In the genomic region with DNA sequence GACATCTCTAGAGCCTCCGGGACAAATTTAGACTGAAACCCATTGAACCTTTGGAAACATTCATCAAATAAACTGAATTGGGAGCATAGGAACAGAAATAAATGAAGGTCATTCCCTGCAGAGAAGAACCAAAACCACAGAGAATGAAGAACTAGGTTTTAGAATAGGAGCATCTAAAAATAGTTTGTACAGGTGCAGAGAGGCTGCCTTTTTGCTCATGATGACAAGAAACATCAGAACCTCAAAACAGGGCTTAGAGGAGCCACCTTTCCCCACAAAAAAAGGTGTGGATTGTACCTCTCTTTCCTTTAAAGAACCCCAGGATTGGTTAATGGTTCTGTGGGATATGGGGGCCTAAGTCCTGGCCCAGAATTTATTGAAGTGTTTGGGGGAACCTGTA, we compare ENCODE assay signal across 27 cellular contexts. TPM values are rescaled to one million over a fixed set of nuclear protein-coding genes. Genes with fewer than 3 reads are reported as not detected.
"Had no signal": no experiment of that assay in that cellular context is flagged by ENCODE, and none has a peak within 500 bp of the region (broad histone marks: within the 10 kb centered on the region; RNA-seq: fewer than 3 reads in every experiment).

No MANE protein-coding gene starts in this region.

- H3K4me1 Mint-ChIP-seq: activated CD4-positive, alpha-beta T cell treated with anti-CD3 and anti-CD28 coated beads for 36 hours; activated T-helper 17 cell treated with anti-CD3 and anti-CD28 coated beads, Interleukin-2, amount 50 U/mL, for 72 hours; brain had no signal

- H3K27ac Mint-ChIP-seq: activated CD4-positive, alpha-beta T cell treated with anti-CD3 and anti-CD28 coated beads for 36 hours; activated T-cell treated with anti-CD3 and anti-CD28 coated beads, Interleukin-2, amount 50 U/mL, for 24 hours; activated T-helper 17 cell treated with anti-CD3 and anti-CD28 coated beads, Interleukin-2, amount 50 U/mL, for 72 hours; nephron progenitor cell had no signal

- ATAC-seq: activated CD4-positive, alpha-beta T cell treated with anti-CD3 and anti-CD28 coated beads for 36 hours; activated naive CD4-positive, alpha-beta T cell treated with anti-CD3 and anti-CD28 coated beads, Interleukin-2, amount 50 U/mL, for 72 hours; activated T-helper 17 cell treated with anti-CD3 and anti-CD28 coated beads, Interleukin-2, amount 50 U/mL, for 72 hours; foreskin keratinocyte; left ventricle myocardium superior had no signal

- H2AFZ ChIP-seq: hepatocyte had no signal

- H3K27me3 ChIP-seq: foreskin keratinocyte, hepatocyte, sigmoid colon, thyroid gland, upper lobe of right lung had no signal

- H3K9me3 ChIP-seq: sigmoid colon, thyroid gland, upper lobe of right lung had no signal

- H3K9me3 Mint-ChIP-seq: activated naive CD4-positive, alpha-beta T cell treated with anti-CD3 and anti-CD28 coated beads, Interleukin-2, amount 50 U/mL, for 72 hours; activated T-cell treated with anti-CD3 and anti-CD28 coated beads, Interleukin-2, amount 50 U/mL, for 24 hours; activated T-helper 17 cell treated with anti-CD3 and anti-CD28 coated beads, Interleukin-2, amount 50 U/mL, for 72 hours; nephron progenitor cell had no signal

- H3K36me3 Mint-ChIP-seq: activated naive CD4-positive, alpha-beta T cell treated with anti-CD3 and anti-CD28 coated beads, Interleukin-2, amount 50 U/mL, for 72 hours; brain had no signal

- H3K4me3 ChIP-seq: hepatocyte, sigmoid colon, smooth muscle cell, thyroid gland, upper lobe of right lung had no signal

- H3K27me3 Mint-ChIP-seq: activated T-cell treated with anti-CD3 and anti-CD28 coated beads, Interleukin-2, amount 50 U/mL, for 24 hours; brain had no signal

- H3K79me2 ChIP-seq: hepatocyte had no signal

- H3K27ac ChIP-seq: foreskin keratinocyte, hepatocyte, sigmoid colon, upper lobe of right lung had no signal

- H3K36me3 ChIP-seq: sigmoid colon, thyroid gland, upper lobe of right lung had no signal

- H3K4me2 ChIP-seq: hepatocyte, smooth muscle cell had no signal

- DNase-seq: activated CD4-positive, alpha-beta T cell treated with anti-CD3 and anti-CD28 coated beads for 36 hours; activated CD4-positive, alpha-beta T cell treated with anti-CD3 and anti-CD28 coated beads, Interleukin-2, amount 50 U/mL, for 4 hours; activated CD8-positive, alpha-beta memory T cell treated with anti-CD3 and anti-CD28 coated beads for 24 hours; activated CD8-positive, alpha-beta memory T cell treated with anti-CD3 and anti-CD28 coated beads, Interleukin-2, amount 50 U/mL, for 4 hours; activated T-cell treated with anti-CD3 and anti-CD28 coated beads, Interleukin-2, amount 50 U/mL, for 24 hours; aorta; central memory CD4-positive, alpha-beta T cell; dermis blood vessel endothelial cell; effector CD8-positive, alpha-beta T cell; foreskin keratinocyte; glutamatergic neuron; left ventricle myocardium superior; mammary epithelial cell; nephron progenitor cell; retina; stimulated activated CD4-positive, alpha-beta T cell treated with anti-CD3 and anti-CD28 coated beads, Interleukin-15, amount 100 ng/mL, for 24 hours; stimulated activated naive CD4-positive, alpha-beta T cell treated with Interleukin-2 at 50 U/mL for 16 hours; T-helper 1 cell; thyroid gland had no signal

- FAIRE-seq: TTC549 had no signal

- H3K4me3 Mint-ChIP-seq: activated CD4-positive, alpha-beta T cell treated with anti-CD3 and anti-CD28 coated beads for 36 hours; activated T-cell treated with anti-CD3 and anti-CD28 coated beads, Interleukin-2, amount 50 U/mL, for 24 hours; activated T-helper 17 cell treated with anti-CD3 and anti-CD28 coated beads, Interleukin-2, amount 50 U/mL, for 72 hours; brain; nephron progenitor cell had no signal

- H3K4me1 ChIP-seq: foreskin keratinocyte, sigmoid colon, upper lobe of right lung had no signal

RNA-seq across cellular contexts. Expression of gene SLC47A1, which starts 37.8 kb away (rescaled TPM):
- polyA plus RNA-seq: smooth muscle cell had no signal
